2 cellular contexts compared by ENCODE assay signal in genomic region chr7:126361183-126361582, GRCh38.
TF ChIP-seq lines count a peak whose summit lies in the region.

No MANE protein-coding gene starts in this region.

TF ChIP-seq in SK-N-SH treated with all-trans-retinoic acid at 6 μM for 48 hours, 23 proteins besides CTCF, POLR2A, EP300 and RAD21 (continued from another document):
- TF ChIP-seq CREB5 (CRISPR knock-in tag; IDR thresholded peaks at IDR 0.05; ENCODE audit: low read depth) = no peak
- no peak for TF ChIP-seq RARB (CRISPR knock-in tag; IDR thresholded peaks at IDR 0.05)

TF ChIP-seq in WTC11, 78 proteins besides CTCF, POLR2A, EP300 and RAD21 (continued from another document):
- TF ChIP-seq USF2 (CRISPR knock-in tag; IDR thresholded peaks at IDR 0.05) (no peak), ZNF671 (CRISPR knock-in tag; IDR thresholded peaks at IDR 0.05) (no peak), EMX1 (CRISPR knock-in tag; IDR thresholded peaks at IDR 0.05) (no peak), ARID4B (CRISPR knock-in tag; IDR thresholded peaks at IDR 0.05; ENCODE audit: borderline replicate concordance) (no peak), ZNF138 (CRISPR knock-in tag; conservative IDR thresholded peaks at IDR 0.05) (no peak), ZBTB43 (CRISPR knock-in tag; IDR thresholded peaks at IDR 0.05) (no peak), ZNF512 (CRISPR knock-in tag; IDR thresholded peaks at IDR 0.05; ENCODE audit: borderline replicate concordance) (no peak), FOXJ3 (CRISPR knock-in tag; IDR thresholded peaks at IDR 0.05; ENCODE audit: borderline replicate concordance) (no peak), SOX15 (CRISPR knock-in tag; IDR thresholded peaks at IDR 0.05) (no peak)
